In the genomic region with DNA sequence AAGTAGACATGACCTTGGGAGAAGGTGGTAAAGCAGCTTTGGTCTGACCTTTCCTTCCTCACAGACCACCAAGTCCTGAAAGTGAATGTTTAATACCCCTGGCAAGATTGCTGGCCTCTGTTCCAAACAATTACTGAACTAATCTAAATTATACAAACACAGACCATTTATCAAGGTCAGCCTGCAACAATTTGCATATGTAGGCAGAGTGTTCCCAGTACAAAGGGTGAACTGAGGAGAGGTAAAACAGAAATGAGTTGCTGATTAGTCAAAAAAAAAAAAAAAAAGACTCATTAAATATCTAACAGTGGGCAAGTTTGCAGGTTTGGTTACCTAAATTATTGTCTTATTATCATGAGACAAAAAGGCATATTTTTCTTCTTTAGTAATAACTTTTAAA, we compare ENCODE assay signal across 32 cellular contexts.
"Had no signal": no experiment of that assay in that cellular context is flagged by ENCODE, and none has a peak within 500 bp of the region (broad histone marks: within the 10 kb centered on the region; RNA-seq: fewer than 3 reads in every experiment).

No MANE protein-coding gene starts in this region.

- ATAC-seq: activated CD4-positive, CD25-positive, alpha-beta regulatory T cell treated with anti-CD3 and anti-CD28 coated beads, Interleukin-2, amount 50 U/mL, for 24 hours; activated CD8-positive, alpha-beta T cell treated with anti-CD3 and anti-CD28 coated beads for 36 hours; activated T-cell treated with anti-CD3 and anti-CD28 coated beads, Interleukin-2, amount 50 U/mL, for 4 hours; activated T-helper 17 cell treated with anti-CD3 and anti-CD28 coated beads, Interleukin-2, amount 50 U/mL, for 72 hours; effector memory CD8-positive, alpha-beta T cell; foreskin keratinocyte; gastrocnemius medialis; T-helper 17 cell had no signal

- H3K4me3 ChIP-seq: esophagus muscularis mucosa, gastrocnemius medialis, heart right ventricle had no signal

- H3K27me3 ChIP-seq: esophagus muscularis mucosa, foreskin keratinocyte, gastrocnemius medialis, heart right ventricle had no signal

- H3K36me3 ChIP-seq: esophagus muscularis mucosa, gastrocnemius medialis, heart right ventricle, WERI-Rb-1 had no signal

- H3K9me3 ChIP-seq: esophagus muscularis mucosa, gastrocnemius medialis, heart right ventricle had no signal

- H3K9me3 Mint-ChIP-seq: activated B cell treated with CpG ODN at 0.5 μM for 24 hours; activated CD8-positive, alpha-beta T cell treated with anti-CD3 and anti-CD28 coated beads for 36 hours; activated T-cell treated with anti-CD3 and anti-CD28 coated beads, Interleukin-2, amount 50 U/mL, for 4 hours; activated T-helper 17 cell treated with anti-CD3 and anti-CD28 coated beads, Interleukin-2, amount 50 U/mL, for 72 hours; effector memory CD8-positive, alpha-beta T cell; T-helper 2 cell treated with Interferon-gamma antibody and Interleukin-4, amounts not matched to agents 5 μg/mL and 100 μg/mL, for 36 hours had no signal

- H3K27me3 Mint-ChIP-seq: activated B cell treated with CpG ODN at 0.5 μM for 24 hours; activated CD8-positive, alpha-beta T cell treated with anti-CD3 and anti-CD28 coated beads for 36 hours; activated naive CD8-positive, alpha-beta T cell; activated T-helper 17 cell treated with anti-CD3 and anti-CD28 coated beads, Interleukin-2, amount 50 U/mL, for 72 hours; effector memory CD8-positive, alpha-beta T cell; T-helper 17 cell had no signal

- H3K4me1 ChIP-seq: foreskin keratinocyte, gastrocnemius medialis, heart right ventricle had no signal

- H3K36me3 Mint-ChIP-seq: activated naive CD8-positive, alpha-beta T cell had no signal

- FAIRE-seq: astrocyte, colon had no signal

- DNase-seq: activated B cell treated with CpG ODN at 0.5 μM for 24 hours; activated CD4-positive, alpha-beta T cell treated with anti-CD3 and anti-CD28 coated beads for 48 hours; activated CD4-positive, alpha-beta T cell treated with anti-CD3 and anti-CD28 coated beads, Interleukin-2, amount 50 U/mL, for 1 hour; activated CD4-positive, alpha-beta T cell treated with anti-CD3 and anti-CD28 coated beads, Interleukin-2, amount 50 U/mL, for 48 hours; activated CD8-positive, alpha-beta memory T cell treated with anti-CD3 and anti-CD28 coated beads for 24 hours; activated CD8-positive, alpha-beta T cell treated with anti-CD3 and anti-CD28 coated beads for 36 hours; activated effector memory CD4-positive, alpha-beta T cell treated with Interleukin-2 at 50 U/mL for 16 hours; activated gamma-delta T cell treated with Interleukin-2 at 50 U/mL for 16 hours; activated naive CD4-positive, alpha-beta T cell treated with anti-CD3 and anti-CD28 coated beads, Interleukin-2, amount 50 U/mL, for 16 hours; activated naive CD4-positive, alpha-beta T cell treated with Interleukin-2 at 50 U/mL for 16 hours; activated T-cell treated with anti-CD3 and anti-CD28 coated beads, Interleukin-2, amount 50 U/mL, for 4 hours; amniotic stem cell; anterior cingulate cortex; caudate nucleus; cortex of kidney; dermis blood vessel endothelial cell; effector CD4-positive, alpha-beta T cell; effector memory CD8-positive, alpha-beta T cell; erythroblast; foreskin keratinocyte; gastrocnemius medialis; heart right ventricle; T-helper 17 cell; T1000; WERI-Rb-1 had no signal

- H3K4me3 Mint-ChIP-seq: activated B cell treated with CpG ODN at 0.5 μM for 24 hours; activated CD8-positive, alpha-beta T cell treated with anti-CD3 and anti-CD28 coated beads for 36 hours; activated naive CD8-positive, alpha-beta T cell; activated T-cell treated with anti-CD3 and anti-CD28 coated beads, Interleukin-2, amount 50 U/mL, for 4 hours; activated T-helper 17 cell treated with anti-CD3 and anti-CD28 coated beads, Interleukin-2, amount 50 U/mL, for 72 hours; effector memory CD8-positive, alpha-beta T cell; T-helper 17 cell; T-helper 2 cell treated with Interferon-gamma antibody and Interleukin-4, amounts not matched to agents 5 μg/mL and 100 μg/mL, for 36 hours had no signal

- H3K27ac ChIP-seq: esophagus muscularis mucosa, foreskin keratinocyte, gastrocnemius medialis, heart right ventricle, WERI-Rb-1 had no signal

- H3K27ac Mint-ChIP-seq: activated B cell treated with CpG ODN at 0.5 μM for 24 hours; activated CD8-positive, alpha-beta T cell treated with anti-CD3 and anti-CD28 coated beads for 36 hours; activated naive CD8-positive, alpha-beta T cell; activated T-helper 17 cell treated with anti-CD3 and anti-CD28 coated beads, Interleukin-2, amount 50 U/mL, for 72 hours; effector memory CD8-positive, alpha-beta T cell; T-helper 17 cell; T-helper 2 cell treated with Interferon-gamma antibody and Interleukin-4, amounts not matched to agents 5 μg/mL and 100 μg/mL, for 36 hours had no signal

- H3K4me1 Mint-ChIP-seq: activated B cell treated with CpG ODN at 0.5 μM for 24 hours, T-helper 17 cell had no signal
